ENCODE assay signal across 16 cellular contexts in the genomic region with DNA sequence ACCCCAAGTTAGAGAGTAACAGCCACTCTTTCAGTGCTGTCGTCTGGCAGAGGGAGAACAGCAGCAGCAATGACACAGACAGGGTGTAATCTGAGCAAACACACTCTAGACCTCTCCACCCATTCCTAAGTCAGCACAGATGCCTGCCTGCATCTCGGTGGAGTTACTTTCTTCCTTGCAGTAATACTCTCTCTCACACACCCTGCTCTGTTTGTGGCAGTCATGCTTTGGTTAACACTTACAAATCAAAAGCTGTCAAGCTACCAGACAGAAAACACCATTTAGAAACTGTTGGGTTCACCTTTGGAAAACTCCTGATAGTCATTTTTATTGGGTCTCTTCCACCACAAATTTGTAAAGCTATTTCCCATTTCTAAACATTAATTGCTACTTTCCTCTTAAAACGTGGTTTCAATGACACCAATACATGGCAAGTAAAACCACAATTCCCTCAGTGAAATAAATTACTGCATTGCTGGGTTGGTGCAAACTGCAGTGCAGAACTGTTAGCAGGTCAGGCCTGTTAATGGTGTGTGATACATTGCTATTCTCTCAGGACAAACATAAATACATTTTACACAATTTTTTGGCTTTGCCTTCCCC. TPM values are rescaled to one million over a fixed set of nuclear protein-coding genes. Genes with fewer than 3 reads are reported as not detected.
A peak's percentile ranks its signal among the peaks of the same experiment; 100 is the strongest.
DNase-seq lines count a peak whose midpoint lies in the region; ATAC-seq and TF ChIP-seq lines count a peak whose summit lies in the region.
"Had no signal": no experiment of that assay in that cellular context is flagged by ENCODE, and none has a peak within 500 bp of the region (broad histone marks: within the 10 kb centered on the region; RNA-seq: fewer than 3 reads in every experiment).

No MANE protein-coding gene starts in this region.

- H3K27me3 ChIP-seq in prostate gland (replicated peaks; ENCODE audit: insufficient read depth): no peaks in the 10 kb centered on the region
- H3K27me3 ChIP-seq in left lung: no peaks in the 10 kb centered on the region
- H3K27me3 ChIP-seq: BE2C, pancreas, uterus had no signal

- no peak overlapping the region for H3K4me3 Mint-ChIP-seq in Calu3 (ENCODE audit: low read depth, unreplicated experiment)
- no peak overlapping the region for H3K4me3 Mint-ChIP-seq in activated naive CD4-positive, alpha-beta T cell treated with anti-CD3 and anti-CD28 coated beads, Interleukin-2, amount 10 ng/mL, durations not matched to agents 7 days and 5 days
- H3K4me3 Mint-ChIP-seq: stimulated activated naive CD8-positive, alpha-beta T cell treated with anti-CD3 and anti-CD28 coated beads, Interleukin-15, Interleukin-2, amounts not matched to agents 100 ng/mL and 50 ng/mL, for 24 hours had no signal

- CTCF ChIA-PET in Calu3 (lab: Charles Lee): no interaction called here
- CTCF ChIA-PET in activated naive CD4-positive, alpha-beta T cell treated with anti-CD3 and anti-CD28 coated beads, Interleukin-2, amount 10 ng/mL, durations not matched to agents 7 days and 5 days (lab: Charles Lee): no interaction called here

- H3K4me1 ChIP-seq in prostate gland (replicated peaks) (no peaks in the 10 kb centered on the region), left lung (peaks cover 0 to 4% of the 10 kb centered on the region in 2 donors)

- no peak for TF ChIP-seq CTCF in Calu3 (IDR thresholded peaks at IDR 0.05; ENCODE audit: unreplicated experiment)
- TF ChIP-seq CTCF in fibroblast of mammary gland (conservative IDR thresholded peaks at IDR 0.05; ENCODE audit: control insufficient read depth, insufficient read depth, low read depth, low read length): no peak
- no peak for TF ChIP-seq CTCF in prostate gland (IDR thresholded peaks at IDR 0.05)
- no peak for TF ChIP-seq CTCF in left lung (IDR thresholded peaks at IDR 0.05)

- whole genome bisulfite sequencing in prostate gland: 37% methylated on average over 3 of the region's 3 CpGs

- H3K27ac Mint-ChIP-seq in Calu3 (ENCODE audit: unreplicated experiment): peak overlapping the region; percentile 48
- H3K27ac Mint-ChIP-seq in activated naive CD4-positive, alpha-beta T cell treated with anti-CD3 and anti-CD28 coated beads, Interleukin-2, amount 10 ng/mL, durations not matched to agents 7 days and 5 days: no peak overlapping the region
- H3K27ac Mint-ChIP-seq: stimulated activated naive CD8-positive, alpha-beta T cell treated with anti-CD3 and anti-CD28 coated beads, Interleukin-15, Interleukin-2, amounts not matched to agents 100 ng/mL and 50 ng/mL, for 24 hours had no signal

- H3K9me3 Mint-ChIP-seq in Calu3 (ENCODE audit: low read depth, unreplicated experiment): no peaks in the 10 kb centered on the region
- H3K9me3 Mint-ChIP-seq in activated naive CD4-positive, alpha-beta T cell treated with anti-CD3 and anti-CD28 coated beads, Interleukin-2, amount 10 ng/mL, durations not matched to agents 7 days and 5 days: no peaks in the 10 kb centered on the region
- H3K9me3 Mint-ChIP-seq: stimulated activated naive CD8-positive, alpha-beta T cell treated with anti-CD3 and anti-CD28 coated beads, Interleukin-15, Interleukin-2, amounts not matched to agents 100 ng/mL and 50 ng/mL, for 24 hours had no signal

- H3K27me3 Mint-ChIP-seq in Calu3 (ENCODE audit: unreplicated experiment): no peaks in the 10 kb centered on the region
- H3K27me3 Mint-ChIP-seq in activated naive CD4-positive, alpha-beta T cell treated with anti-CD3 and anti-CD28 coated beads, Interleukin-2, amount 10 ng/mL, durations not matched to agents 7 days and 5 days: peaks cover 8% of the 10 kb centered on the region
- H3K27me3 Mint-ChIP-seq: stimulated activated naive CD8-positive, alpha-beta T cell treated with anti-CD3 and anti-CD28 coated beads, Interleukin-15, Interleukin-2, amounts not matched to agents 100 ng/mL and 50 ng/mL, for 24 hours had no signal

- H3K36me3 Mint-ChIP-seq in Calu3 (ENCODE audit: insufficient read depth, unreplicated experiment): peaks cover 28% of the 10 kb centered on the region
- no peaks in the 10 kb centered on the region for H3K36me3 Mint-ChIP-seq in activated naive CD4-positive, alpha-beta T cell treated with anti-CD3 and anti-CD28 coated beads, Interleukin-2, amount 10 ng/mL, durations not matched to agents 7 days and 5 days

- no peak for ATAC-seq in left lung
- ATAC-seq in HG03280 (IDR thresholded peaks at IDR 0.05; ENCODE audit: unreplicated experiment): no peak
- ATAC-seq: pancreas had no signal

- BruUV-seq in Calu3 (replicated peaks; lab: Mats Ljungman, UMichigan): no TSS peak

- peaks cover 53% of the 10 kb centered on the region for H3K4me1 Mint-ChIP-seq in Calu3 (ENCODE audit: low read depth, unreplicated experiment)
- H3K4me1 Mint-ChIP-seq in activated naive CD4-positive, alpha-beta T cell treated with anti-CD3 and anti-CD28 coated beads, Interleukin-2, amount 10 ng/mL, durations not matched to agents 7 days and 5 days: no peaks in the 10 kb centered on the region

- H3K9me3 ChIP-seq in prostate gland (no peaks in the 10 kb centered on the region), left lung (peaks cover 5% of the 10 kb centered on the region in 2 donors)
- H3K9me3 ChIP-seq: BE2C, pancreas, uterus had no signal

- intact Hi-C loops in Calu3 (cut with micrococcal nuclease; ENCODE audit: unreplicated experiment): loop anchor here (5.0 to 10.0 kb wide), 2 partner anchors 57 to 149 kb away; no protein-coding TSS in a partner anchor
- intact Hi-C loops in prostate gland (cut with DNase I): no loop called here
- intact Hi-C loops in left lung (cut with DNase I): no loop called here

- H3K4me3 ChIP-seq in fibroblast of mammary gland (ENCODE audit: control insufficient read depth, low read depth, low read length): no peak overlapping the region
- H3K4me3 ChIP-seq in prostate gland: no peak overlapping the region
- H3K4me3 ChIP-seq in left lung: no peak overlapping the region
- H3K4me3 ChIP-seq: pancreas, uterus had no signal

- no peak overlapping the region for H3K27ac ChIP-seq in prostate gland
- H3K27ac ChIP-seq in left lung: no peak overlapping the region
- H3K27ac ChIP-seq: pancreas, uterus had no signal

- DNase-seq in A172 (ENCODE audit: low spot score): peak; percentile 42
- no peak for DNase-seq in Calu3
- DNase-seq in SHP77 (lab: John Stamatoyannopoulos, UW): peak; percentile 51 to 59
- peak; percentile 23 for DNase-seq in fibroblast of mammary gland (ENCODE audit: low read depth)
- no peak for DNase-seq in prostate gland (ENCODE audit: low spot score)
- no peak for DNase-seq in activated naive CD4-positive, alpha-beta T cell treated with anti-CD3 and anti-CD28 coated beads, Interleukin-2, amount 10 ng/mL, durations not matched to agents 7 days and 5 days
- no peak for DNase-seq in left lung
- DNase-seq: activated CD8-positive, alpha-beta memory T cell treated with anti-CD3 and anti-CD28 coated beads, Interleukin-2, amount 50 U/mL, for 48 hours; activated naive CD4-positive, alpha-beta T cell treated with anti-CD3 and anti-CD28 coated beads, Interleukin-2, amount 50 U/mL, for 16 hours; BE2C; DND-41; NCI-H1105; pancreas; uterus had no signal

- H3K36me3 ChIP-seq in prostate gland (no peaks in the 10 kb centered on the region), left lung (peaks cover 0 to 5% of the 10 kb centered on the region in 2 donors)
- H3K36me3 ChIP-seq: BE2C, pancreas, uterus had no signal

- no peak for TF ChIP-seq POLR2A in prostate gland (IDR thresholded peaks at IDR 0.05)

RNA-seq across cellular contexts. Expression of gene LHFPL2, which starts 27.2 kb away (rescaled TPM):
- total RNA-seq in A172 (2014; rRNA removed; shearing (Covaris generic)): 42.3 and 48.8 TPM in 2 replicates
- total RNA-seq in Calu3 (2022) (30.9 and 43.6 TPM in 2 replicates), prostate gland (10 to 100 TPM; 13.7 to 40.4 TPM), left lung (10 to 100 TPM; 49.3 to 89.9 TPM)

Comparison
In these comparisons a context has a peak if more than half of its experiments do, and no peak if none do; other contexts are left out.
1. DNase-seq: peak in A172 (single experiment), SHP77 (2 of 2) and fibroblast of mammary gland (single experiment); none in Calu3 (single experiment), prostate gland (single experiment), activated naive CD4-positive, alpha-beta T cell treated with anti-CD3 and anti-CD28 coated beads, Interleukin-2, amount 10 ng/mL, durations not matched to agents 7 days and 5 days (single experiment) and left lung (0 of 2).